Comparison of ENCODE assay signal across 13 cellular contexts in the genomic region with DNA sequence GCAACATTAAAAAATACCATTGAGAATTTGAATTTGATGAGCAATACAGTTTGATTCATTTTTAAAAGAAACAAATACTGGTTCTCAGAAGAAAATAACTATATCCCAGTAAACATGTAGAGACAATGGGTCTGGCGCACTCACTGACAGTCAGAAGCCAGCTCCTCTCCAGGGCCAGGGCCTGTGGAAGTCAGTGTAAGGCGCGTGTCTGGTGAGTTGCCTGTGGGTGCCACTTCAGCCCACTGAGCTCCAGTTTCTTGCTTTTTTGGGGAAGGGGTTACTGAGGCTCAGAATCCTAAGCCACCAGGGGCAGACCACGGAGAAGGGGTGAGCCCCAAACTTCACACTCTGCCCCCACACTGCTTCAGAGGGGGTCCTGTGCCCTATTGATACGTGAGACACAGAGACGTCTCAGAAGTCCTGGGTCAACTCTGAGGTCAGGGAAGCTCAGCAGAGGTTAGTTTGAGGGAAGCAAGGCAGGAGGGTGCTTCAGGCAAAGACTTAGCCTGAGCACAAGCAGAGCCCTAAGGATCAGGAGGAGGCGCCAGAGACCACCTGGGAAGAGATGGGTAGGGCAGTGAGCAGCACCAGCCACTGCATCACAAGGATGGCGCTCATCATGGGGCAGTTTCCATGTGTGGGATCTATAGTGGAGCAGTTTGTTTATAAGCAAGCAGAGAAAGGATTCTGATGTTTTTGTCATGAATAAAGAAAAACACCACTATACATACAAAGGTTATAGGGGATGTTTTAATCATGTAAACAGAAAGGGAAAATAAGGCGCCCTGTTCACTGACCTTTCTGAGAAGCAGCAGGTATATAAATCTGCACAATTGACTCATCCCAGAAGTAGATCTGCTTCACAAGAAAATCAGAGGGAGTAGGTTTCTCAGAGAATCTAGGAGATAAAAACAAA.
DNase-seq lines count a peak whose midpoint lies in the region; ATAC-seq and TF ChIP-seq lines count a peak whose summit lies in the region.
"Had no signal": no experiment of that assay in that cellular context is flagged by ENCODE, and none has a peak within 500 bp of the region (broad histone marks: within the 10 kb centered on the region; RNA-seq: fewer than 3 reads in every experiment).

No MANE protein-coding gene starts in this region.

- H3F3A ChIP-seq in GM23248 (ENCODE audit: insufficient read depth), result no peaks in the 10 kb centered on the region
- H3F3A ChIP-seq in SU-DHL-6 (ENCODE audit: insufficient read depth), result no peaks in the 10 kb centered on the region

- H3K27ac ChIP-seq in DND-41 (ENCODE audit: low read length) (no peak overlapping the region), GM23248 (no peak overlapping the region), SU-DHL-6 (ENCODE audit: low read depth, low read length) (no peak overlapping the region), left lung (no peak overlapping the region)
- H3K27ac ChIP-seq: ascending aorta had no signal

- H3K4me2 ChIP-seq in DND-41 (ENCODE audit: insufficient read depth, low read length), result no peak overlapping the region
- H3K4me2 ChIP-seq in GM23248 (ENCODE audit: unreplicated experiment), result no peak overlapping the region
- no peak overlapping the region for H3K4me2 ChIP-seq in SU-DHL-6 (ENCODE audit: low read depth, low read length, poor library complexity, severe bottlenecking)

- H3K36me3 ChIP-seq in DND-41 (ENCODE audit: insufficient read depth, low read length), result no peaks in the 10 kb centered on the region
- no peaks in the 10 kb centered on the region for H3K36me3 ChIP-seq in GM23248 (ENCODE audit: low read depth)
- no peaks in the 10 kb centered on the region for H3K36me3 ChIP-seq in SU-DHL-6 (ENCODE audit: low read length)
- H3K36me3 ChIP-seq in left lung, result no peaks in the 10 kb centered on the region
- H3K36me3 ChIP-seq: ascending aorta, HAP-1 had no signal

- no peak for TF ChIP-seq POLR2A in erythroblast (IDR thresholded peaks at IDR 0.05; ENCODE audit: low read length)

- H3K79me2 ChIP-seq in DND-41 (ENCODE audit: insufficient read depth, low read length) (no peaks in the 10 kb centered on the region), GM23248 (ENCODE audit: insufficient read depth) (no peaks in the 10 kb centered on the region), SU-DHL-6 (ENCODE audit: insufficient read depth, low read length) (no peaks in the 10 kb centered on the region)

- peak; percentile 14 for TF ChIP-seq CTCF in DND-41 (IDR thresholded peaks at IDR 0.05; ENCODE audit: borderline replicate concordance, extremely low read depth, low read length, poor library complexity, severe bottlenecking)
- TF ChIP-seq CTCF in SU-DHL-6 (IDR thresholded peaks at IDR 0.05; ENCODE audit: insufficient read depth, low read length, poor library complexity, severe bottlenecking), result peak; percentile 38
- TF ChIP-seq CTCF in left lung (IDR thresholded peaks at IDR 0.05), result no peak

- in situ Hi-C loops in GM23248 (cut with MboI), result no loop called here

- H3K36me3 Mint-ChIP-seq in T-helper 2 cell treated with Interferon-gamma antibody and Interleukin-4, amounts not matched to agents 5 μg/mL and 100 μg/mL, for 36 hours (ENCODE audit: low read depth), result no peaks in the 10 kb centered on the region

- no peak for DNase-seq in DND-41
- peak; percentile 28 for DNase-seq in GM23248
- no peak for DNase-seq in left lung
- no peak for DNase-seq in NCI-H748 (lab: John Stamatoyannopoulos, UW; ENCODE audit: unreplicated experiment)
- DNase-seq in erythroblast (lab: John Stamatoyannopoulos, UW), result no peak
- DNase-seq in NCI-H510A (lab: John Stamatoyannopoulos, UW), result no peak
- DNase-seq in T-helper 2 cell treated with Interferon-gamma antibody and Interleukin-4, amounts not matched to agents 5 μg/mL and 100 μg/mL, for 36 hours (ENCODE audit: low spot score), result no peak
- DNase-seq: hippocampal formation, KG1, nucleus accumbens had no signal

- intact Hi-C loops in left lung (cut with DNase I), result no loop called here

- 80% methylated on average over 9 of the region's 9 CpGs for WGBS in GM23248 (ENCODE audit: low coverage in 1 of 2, low lambda C conversion rate in 2 of 2, missing lambda C conversion rate in 2 of 2), 2 experiments

- no peaks in the 10 kb centered on the region for H3K9me3 Mint-ChIP-seq in T-helper 2 cell treated with Interferon-gamma antibody and Interleukin-4, amounts not matched to agents 5 μg/mL and 100 μg/mL, for 36 hours

- H3K4me3 ChIP-seq in DND-41 (ENCODE audit: low read depth in 1 of 2, low read length in 2 of 2) (no peak overlapping the region), GM23248 (no peak overlapping the region), SU-DHL-6 (ENCODE audit: insufficient read depth, low read length, poor library complexity, severe bottlenecking) (no peak overlapping the region), left lung (no peak overlapping the region)
- H3K4me3 ChIP-seq: ascending aorta, HAP-1 had no signal

- no peaks in the 10 kb centered on the region for H3K9me3 ChIP-seq in DND-41 (ENCODE audit: insufficient read depth, low read length, severe bottlenecking)
- H3K9me3 ChIP-seq in GM23248 (ENCODE audit: low read depth), result no peaks in the 10 kb centered on the region
- no peaks in the 10 kb centered on the region for H3K9me3 ChIP-seq in SU-DHL-6 (ENCODE audit: insufficient read depth, low read length)
- H3K9me3 ChIP-seq in left lung, result no peaks in the 10 kb centered on the region
- H3K9me3 ChIP-seq: ascending aorta, HAP-1 had no signal

- H3K9ac ChIP-seq in DND-41 (ENCODE audit: low read depth, low read length), result no peak overlapping the region
- H3K9ac ChIP-seq in GM23248, result no peak overlapping the region
- H3K9ac ChIP-seq in SU-DHL-6 (ENCODE audit: low read length), result no peak overlapping the region

- H3K27ac Mint-ChIP-seq in T-helper 2 cell treated with Interferon-gamma antibody and Interleukin-4, amounts not matched to agents 5 μg/mL and 100 μg/mL, for 36 hours, result no peak overlapping the region

- no peak overlapping the region for H3K4me3 Mint-ChIP-seq in T-helper 2 cell treated with Interferon-gamma antibody and Interleukin-4, amounts not matched to agents 5 μg/mL and 100 μg/mL, for 36 hours

- H3K4me1 ChIP-seq in DND-41 (ENCODE audit: insufficient read depth, low read length), result no peaks in the 10 kb centered on the region
- H3K4me1 ChIP-seq in GM23248 (ENCODE audit: insufficient read depth), result no peaks in the 10 kb centered on the region
- no peaks in the 10 kb centered on the region for H3K4me1 ChIP-seq in left lung
- H3K4me1 ChIP-seq: ascending aorta, HAP-1 had no signal

- H3K9me2 ChIP-seq in GM23248 (ENCODE audit: insufficient read depth) (no peaks in the 10 kb centered on the region), SU-DHL-6 (replicated peaks; ENCODE audit: insufficient read depth, low read length) (no peaks in the 10 kb centered on the region)

- H2AFZ ChIP-seq in DND-41 (ENCODE audit: low read depth, low read length) (no peak overlapping the region), GM23248 (no peak overlapping the region), SU-DHL-6 (ENCODE audit: low read depth, low read length, severe bottlenecking) (no peak overlapping the region)

- no peaks in the 10 kb centered on the region for H4K20me1 ChIP-seq in DND-41 (ENCODE audit: insufficient read depth, low read length)
- H4K20me1 ChIP-seq in GM23248 (ENCODE audit: insufficient read depth), result no peaks in the 10 kb centered on the region
- H4K20me1 ChIP-seq in SU-DHL-6 (ENCODE audit: low read depth, low read length), result no peaks in the 10 kb centered on the region

- no peaks in the 10 kb centered on the region for H3K27me3 ChIP-seq in DND-41 (ENCODE audit: insufficient read depth, low read length, poor library complexity)
- no peaks in the 10 kb centered on the region for H3K27me3 ChIP-seq in GM23248 (replicated peaks; ENCODE audit: insufficient read depth)
- no peaks in the 10 kb centered on the region for H3K27me3 ChIP-seq in SU-DHL-6 (ENCODE audit: low read length)
- no peaks in the 10 kb centered on the region for H3K27me3 ChIP-seq in left lung
- H3K27me3 ChIP-seq: ascending aorta had no signal

- peaks cover 3% of the 10 kb centered on the region for H3K4me1 Mint-ChIP-seq in T-helper 2 cell treated with Interferon-gamma antibody and Interleukin-4, amounts not matched to agents 5 μg/mL and 100 μg/mL, for 36 hours (ENCODE audit: low read depth)

- H3K27me3 Mint-ChIP-seq in T-helper 2 cell treated with Interferon-gamma antibody and Interleukin-4, amounts not matched to agents 5 μg/mL and 100 μg/mL, for 36 hours (ENCODE audit: low read depth), result no peaks in the 10 kb centered on the region

- ATAC-seq in DND-41 (ENCODE audit: insufficient read depth, low read depth) (no peak), left lung (peak; percentile 27)

Comparison
In these comparisons a context has a peak if more than half of its experiments do, and no peak if none do; other contexts are left out.
1. CTCF ChIP-seq: peak in DND-41 (single experiment) and SU-DHL-6 (single experiment); none in left lung (0 of 2).